21 cellular contexts compared by ENCODE assay signal in the genomic region with DNA sequence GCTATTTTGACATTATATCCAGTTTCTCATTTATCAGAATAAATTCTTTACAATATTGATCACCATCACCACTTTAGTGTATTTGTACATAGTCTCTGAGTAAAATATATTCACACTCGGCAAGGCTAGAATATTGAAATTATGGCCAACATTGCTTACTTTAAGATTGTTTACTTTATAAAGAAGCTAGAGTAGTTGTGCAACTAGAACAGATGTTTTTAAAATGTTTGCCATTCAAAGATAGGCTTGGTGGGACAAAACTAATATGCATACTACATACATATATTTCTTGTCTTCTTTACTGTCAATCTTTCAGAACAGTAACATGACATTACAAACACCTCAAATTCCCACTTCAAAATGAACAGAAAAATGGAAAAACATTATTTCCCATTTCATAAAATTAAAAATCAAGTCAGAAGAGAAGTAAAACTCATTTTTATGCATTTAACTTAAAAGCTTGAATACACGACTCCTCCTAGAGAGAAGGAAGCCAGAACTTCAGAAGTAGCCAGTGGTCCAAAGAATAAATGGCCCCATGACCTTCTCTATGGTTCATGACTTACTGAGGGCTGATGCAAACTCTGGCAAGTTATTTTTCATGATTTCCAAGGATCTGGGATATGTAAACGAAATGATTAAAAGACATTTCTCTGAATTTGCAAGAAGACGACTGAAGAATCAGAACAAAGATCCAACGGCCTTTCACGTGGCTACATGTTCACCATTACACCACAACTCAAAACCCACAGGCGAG. TPM values are rescaled to one million over a fixed set of nuclear protein-coding genes. Genes with fewer than 3 reads are reported as not detected.
"Had no signal": no experiment of that assay in that cellular context is flagged by ENCODE, and none has a peak within 500 bp of the region (broad histone marks: within the 10 kb centered on the region; RNA-seq: fewer than 3 reads in every experiment).

No MANE protein-coding gene starts in this region.

- H3K4me3 ChIP-seq: esophagus muscularis mucosa, hepatocyte, spleen, tibial artery, upper lobe of left lung, uterus had no signal

- H3K27me3 Mint-ChIP-seq: effector memory CD8-positive, alpha-beta T cell; stimulated activated memory B cell treated with anti-CD40 and anti-IgM and Interleukin-4, amounts not matched to agents 10 μg/mL and 1 μg/mL and 100 μg/mL, for 72 hours; stimulated activated naive CD8-positive, alpha-beta T cell treated with anti-CD3 and anti-CD28 coated beads, Interleukin-15, Interleukin-2, amounts not matched to agents 100 ng/mL and 50 ng/mL, for 24 hours had no signal

- H3K27me3 ChIP-seq: esophagus muscularis mucosa, hepatocyte, spleen, tibial artery, upper lobe of left lung, uterus had no signal

- H3K4me3 Mint-ChIP-seq: dendritic cell treated with granulocyte-macrophage colony-stimulating factor and Interleukin-4, amounts not matched to agents 40 ng/mL and 50 ng/mL, for 4 days; effector memory CD8-positive, alpha-beta T cell; natural killer cell; neural crest cell; stimulated activated memory B cell treated with anti-CD40 and anti-IgM and Interleukin-4, amounts not matched to agents 10 μg/mL and 1 μg/mL and 100 μg/mL, for 72 hours; stimulated activated naive CD8-positive, alpha-beta T cell treated with anti-CD3 and anti-CD28 coated beads, Interleukin-15, Interleukin-2, amounts not matched to agents 100 ng/mL and 50 ng/mL, for 24 hours had no signal

- DNase-seq: effector memory CD8-positive, alpha-beta T cell; foreskin melanocyte; head of caudate nucleus; kidney glomerular epithelial cell; natural killer cell; posterior cingulate gyrus; spleen; stimulated activated CD4-positive, alpha-beta T cell treated with anti-CD3 and anti-CD28 coated beads, Interleukin-15, amount 100 ng/mL, for 24 hours; stimulated activated CD4-positive, alpha-beta T cell treated with anti-CD3 and anti-CD28 coated beads, Interleukin-1b, Interleukin-23, amount 100 ng/mL, for 48 hours; stimulated activated CD4-positive, alpha-beta T cell treated with anti-CD3 and anti-CD28 coated beads, Interleukin-4, amount 100 ng/mL, for 24 hours; tibial artery; upper lobe of left lung; uterus had no signal

- ATAC-seq: effector memory CD8-positive, alpha-beta T cell; natural killer cell; sciatic nerve; stimulated activated memory B cell treated with anti-CD40 and anti-IgM and Interleukin-4, amounts not matched to agents 10 μg/mL and 1 μg/mL and 100 μg/mL, for 72 hours had no signal

- H3K9me3 Mint-ChIP-seq: dendritic cell treated with granulocyte-macrophage colony-stimulating factor and Interleukin-4, amounts not matched to agents 40 ng/mL and 50 ng/mL, for 4 days; effector memory CD8-positive, alpha-beta T cell; natural killer cell; neural crest cell; stimulated activated memory B cell treated with anti-CD40 and anti-IgM and Interleukin-4, amounts not matched to agents 10 μg/mL and 1 μg/mL and 100 μg/mL, for 72 hours; stimulated activated naive CD8-positive, alpha-beta T cell treated with anti-CD3 and anti-CD28 coated beads, Interleukin-15, Interleukin-2, amounts not matched to agents 100 ng/mL and 50 ng/mL, for 24 hours had no signal

- H2AFZ ChIP-seq: hepatocyte had no signal

- H3K27ac ChIP-seq: epithelial cell of prostate, esophagus muscularis mucosa, hepatocyte, spleen, tibial artery, upper lobe of left lung, uterus had no signal

- H3K36me3 ChIP-seq: uterus had no signal

- H3K9me3 ChIP-seq: esophagus muscularis mucosa, spleen, tibial artery, upper lobe of left lung, uterus had no signal

- H3K4me1 Mint-ChIP-seq: natural killer cell had no signal

- H3K4me2 ChIP-seq: hepatocyte had no signal

- H3K4me1 ChIP-seq: esophagus muscularis mucosa, tibial artery, upper lobe of left lung, uterus had no signal

- H3K27ac Mint-ChIP-seq: dendritic cell treated with granulocyte-macrophage colony-stimulating factor and Interleukin-4, amounts not matched to agents 40 ng/mL and 50 ng/mL, for 4 days; effector memory CD8-positive, alpha-beta T cell; natural killer cell; stimulated activated memory B cell treated with anti-CD40 and anti-IgM and Interleukin-4, amounts not matched to agents 10 μg/mL and 1 μg/mL and 100 μg/mL, for 72 hours had no signal

- H3K79me2 ChIP-seq: hepatocyte had no signal

RNA-seq across cellular contexts. Expression of gene THBS4, which starts 58.2 kb away (rescaled TPM):
- polyA plus RNA-seq: hepatocyte had no signal
